Comparison of ENCODE assay signal across 8 cellular contexts in the genomic region with DNA sequence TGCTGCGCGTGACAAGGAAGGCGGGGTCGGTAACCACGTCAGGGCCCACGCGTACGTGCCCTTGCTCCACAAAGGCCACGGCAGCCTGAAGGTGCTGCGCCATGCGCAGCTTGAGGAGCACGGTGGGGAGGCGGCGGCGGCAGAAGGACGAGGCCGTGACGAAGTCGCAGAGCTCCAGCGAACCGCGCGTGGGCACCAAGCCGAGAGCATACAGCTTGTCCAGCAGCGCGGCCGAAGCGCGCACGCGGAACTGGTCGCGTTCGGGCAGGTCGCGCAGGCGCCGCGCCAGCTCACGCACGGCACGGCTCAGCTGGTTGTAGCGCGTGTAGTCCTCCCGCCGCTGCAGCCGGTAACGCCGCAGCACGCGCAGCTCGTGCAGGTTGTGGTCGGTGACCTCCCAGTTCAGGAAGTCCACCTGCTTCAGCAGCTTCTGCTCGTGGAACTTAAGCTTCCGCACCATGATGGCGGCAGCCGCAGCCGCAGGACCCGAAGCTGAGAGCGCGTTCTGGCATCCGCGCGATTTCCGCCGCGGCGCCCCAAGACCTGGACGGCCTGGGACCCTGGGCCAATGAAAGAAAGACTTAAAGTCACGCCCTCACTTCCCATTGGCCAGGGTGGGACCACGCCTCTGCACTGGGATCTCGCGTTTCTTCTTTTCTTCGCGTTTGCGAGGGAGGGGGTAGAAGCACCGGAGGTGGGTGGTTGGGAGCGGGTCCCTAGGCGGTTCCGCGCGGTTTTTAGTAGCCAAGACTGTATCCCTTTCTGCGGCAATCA.
A peak's percentile ranks its signal among the peaks of the same experiment; 100 is the strongest.
DNase-seq lines count a peak whose midpoint lies in the region; ATAC-seq and TF ChIP-seq lines count a peak whose summit lies in the region.

A gene with protein sequence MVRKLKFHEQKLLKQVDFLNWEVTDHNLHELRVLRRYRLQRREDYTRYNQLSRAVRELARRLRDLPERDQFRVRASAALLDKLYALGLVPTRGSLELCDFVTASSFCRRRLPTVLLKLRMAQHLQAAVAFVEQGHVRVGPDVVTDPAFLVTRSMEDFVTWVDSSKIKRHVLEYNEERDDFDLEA (minus strand): TSS at position 516 of the 774 bp plus-strand sequence. CDS start 56 bp downstream, at position 460.

- ATAC-seq in GM19035 (IDR thresholded peaks at IDR 0.05; ENCODE audit: unreplicated experiment) (peak; percentile 88), HG03354 (IDR thresholded peaks at IDR 0.05; ENCODE audit: poor library complexity, severe bottlenecking, unreplicated experiment) (peak; percentile 90)
- peak; percentile 94 to 96 for ATAC-seq in activated CD4-positive, CD25-positive, alpha-beta regulatory T cell treated with anti-CD3 and anti-CD28 coated beads, Interleukin-2, amount 50 U/mL, for 24 hours

- TF ChIP-seq CTCF in AG09319 (IDR thresholded peaks at IDR 0.05; ENCODE audit: low read depth, low read length) = no peak

- peak; percentile 84 for DNase-seq in AG09319 (ENCODE audit: extremely low read depth, low read depth)
- peak; percentile 92 for DNase-seq in NCI-H446 treated with DMSO at 0.1 percent for 48 hours (lab: John Stamatoyannopoulos, UW)
- DNase-seq in cerebellar cortex (ENCODE audit: low spot score) = peak; percentile 99
- DNase-seq in islet precursor cell = peak; percentile 98
- peak; percentile 90 to 93 (median 91) for DNase-seq in stimulated activated CD4-positive, alpha-beta T cell treated with anti-CD3 and anti-CD28 coated beads, Interleukin-12 subunit alpha, Interleukin-12 subunit beta, amount 100 ng/mL, for 48 hours (ENCODE audit: low read depth in 2 of 3, low spot score in 1 of 3)

Comparison
In these comparisons a context has a peak if more than half of its experiments do, and no peak if none do; other contexts are left out.
1. Peak in every context shown above with its lines: DNase-seq and ATAC-seq.